ENCODE assay signal across 8 cellular contexts in genomic region chr11:9716275-9717039, GRCh38. TPM values are rescaled to one million over a fixed set of nuclear protein-coding genes. Genes with fewer than 3 reads are reported as not detected.
DNase-seq lines count a peak whose midpoint lies in the region; ATAC-seq and TF ChIP-seq lines count a peak whose summit lies in the region.

No MANE protein-coding gene starts in this region.

- TF ChIP-seq CTCF in esophagus squamous epithelium (IDR thresholded peaks at IDR 0.05), result no peak
- no peak for TF ChIP-seq CTCF in CD4-positive, alpha-beta T cell (IDR thresholded peaks at IDR 0.05)

- H3K4me3 ChIP-seq in esophagus squamous epithelium, result no peak overlapping the region

- DNase-seq in activated CD4-positive, CD25-positive, alpha-beta regulatory T cell treated with anti-CD3 and anti-CD28 coated beads, Interleukin-2, amount 50 U/mL, for 72 hours, result no peak
- DNase-seq in RPMI7951 (ENCODE audit: low read depth) (peak; percentile 82), esophagus squamous epithelium (lab: John Stamatoyannopoulos, UW) (no peak), DMS 273 treated with DMSO at 0.1 percent for 48 hours (lab: John Stamatoyannopoulos, UW) (no peak)
- DNase-seq in stimulated activated naive CD8-positive, alpha-beta T cell treated with anti-CD3 and anti-CD28 coated beads, Interleukin-15, Interleukin-2, amounts not matched to agents 100 U/mL and 50 U/mL, for 24 hours, result no peak
- no peak for DNase-seq in CD4-positive, alpha-beta T cell

- H3K9me3 ChIP-seq in esophagus squamous epithelium, result no peaks in the 10 kb centered on the region
- no peaks in the 10 kb centered on the region for H3K9me3 ChIP-seq in CD4-positive, alpha-beta T cell (ENCODE audit: control insufficient read depth, low read length)

- H3K27me3 ChIP-seq in esophagus squamous epithelium, result no peaks in the 10 kb centered on the region
- no peaks in the 10 kb centered on the region for H3K27me3 ChIP-seq in CD4-positive, alpha-beta T cell (ENCODE audit: control insufficient read depth, insufficient read depth, low read length)

- H3K4me1 Mint-ChIP-seq in CD4-positive, alpha-beta T cell (ENCODE audit: low read depth), result peaks cover 16% of the 10 kb centered on the region

- no peak for TF ChIP-seq POLR2A in esophagus squamous epithelium (IDR thresholded peaks at IDR 0.05)

- peaks cover 10% of the 10 kb centered on the region for H3K36me3 Mint-ChIP-seq in CD4-positive, alpha-beta T cell (ENCODE audit: low read depth)

- ATAC-seq in activated CD4-positive, CD25-positive, alpha-beta regulatory T cell treated with anti-CD3 and anti-CD28 coated beads, Interleukin-2, amount 50 U/mL, for 24 hours, result peak; percentile 48 to 74
- ATAC-seq in HG02885 (IDR thresholded peaks at IDR 0.05; ENCODE audit: poor library complexity, unreplicated experiment), result peak; percentile 87
- peak; percentile 53 for ATAC-seq in stimulated activated naive CD8-positive, alpha-beta T cell treated with anti-CD3 and anti-CD28 coated beads, Interleukin-15, Interleukin-2, amounts not matched to agents 100 U/mL and 50 U/mL, for 24 hours
- ATAC-seq in CD4-positive, alpha-beta T cell (ENCODE audit: poor library complexity), result no peak

- H3K27me3 Mint-ChIP-seq in CD4-positive, alpha-beta T cell, result no peaks in the 10 kb centered on the region

- H3K27ac Mint-ChIP-seq in CD4-positive, alpha-beta T cell, result no peak overlapping the region

- peak overlapping the region in 3 of 4 donors; percentile 27 to 77 (median 60) for H3K27ac ChIP-seq in esophagus squamous epithelium
- no peak overlapping the region for H3K27ac ChIP-seq in CD4-positive, alpha-beta T cell (ENCODE audit: low read depth, low read length)

- no peak overlapping the region for H3K4me3 Mint-ChIP-seq in CD4-positive, alpha-beta T cell

- CTCF ChIA-PET in CD4-positive, alpha-beta T cell (lab: Charles Lee), result interaction anchor here (0.6 kb wide), 1 partner anchor 475 kb away, joined by 3 read pairs; no protein-coding TSS in a partner anchor

- WGBS in esophagus squamous epithelium, 2 donors, result 34 to 46% methylated on average over 4 of the region's 4 CpGs

- peaks cover 0 to 23% (median 0%) of the 10 kb centered on the region in 3 donors for H3K36me3 ChIP-seq in esophagus squamous epithelium

- H3K9me3 Mint-ChIP-seq in CD4-positive, alpha-beta T cell, result peaks cover 2% of the 10 kb centered on the region

- H3K4me1 ChIP-seq in esophagus squamous epithelium, result peaks cover 3 to 47% (median 21%) of the 10 kb centered on the region in 3 donors

- POLR2A ChIA-PET in CD4-positive, alpha-beta T cell (lab: Charles Lee), result no interaction called here

- intact Hi-C loops in esophagus squamous epithelium (cut with DNase I), result no loop called here
- intact Hi-C loops in CD4-positive, alpha-beta T cell (cut with DNase I, micrococcal nuclease), result no loop called here

RNA-seq across cellular contexts. Expression of gene SWAP70, which starts 52.6 kb away (rescaled TPM):
- 20.2 and 25.6 TPM in 2 replicates for total RNA-seq in RPMI7951 (2014; rRNA removed; shearing (Covaris generic))
- 10 to 100 TPM; 15.1 to 27.5 (median 17.7) TPM for total RNA-seq in esophagus squamous epithelium
- 1 to 10 TPM; 4.0 to 4.1 TPM for total RNA-seq in CD4-positive, alpha-beta T cell
